ENCODE assay signal across 1 cellular context in the genomic region with DNA sequence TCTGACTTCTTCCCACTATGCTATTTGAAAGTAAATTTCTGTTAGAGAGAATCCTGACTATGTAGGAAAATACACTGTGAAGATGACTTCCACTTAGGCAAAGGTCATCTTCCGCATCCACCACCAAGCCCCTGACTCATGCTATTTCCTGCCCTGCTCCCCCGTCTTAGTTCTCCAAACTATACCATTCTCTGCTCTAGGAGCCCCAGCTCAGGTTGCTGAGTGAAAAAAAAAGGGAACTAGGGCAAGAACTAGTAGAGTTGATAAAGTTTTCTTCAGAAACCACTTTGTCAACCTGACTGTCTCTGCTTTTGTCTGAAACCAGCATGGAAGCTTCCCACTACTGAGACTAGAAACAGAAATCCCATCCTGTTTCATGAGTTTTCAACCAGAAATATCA.
TF ChIP-seq lines count a peak whose summit lies in the region.

No MANE protein-coding gene starts in this region.

TF ChIP-seq in H1, 55 proteins besides CTCF, POLR2A, EP300 and RAD21 (continued from another document):
- TF ChIP-seq ATF3 (IDR thresholded peaks at IDR 0.05; ENCODE audit: insufficient read depth, low read depth, low read length) (no peak), KDM4A (IDR thresholded peaks at IDR 0.05; ENCODE audit: low read depth, low read length, severe bottlenecking) (no peak), EGR1 (IDR thresholded peaks at IDR 0.05; ENCODE audit: borderline replicate concordance, low read depth, low read length) (no peak), CEBPB (IDR thresholded peaks at IDR 0.05; ENCODE audit: low read depth, low read length) (no peak), JUN (IDR thresholded peaks at IDR 0.05; ENCODE audit: low read depth, low read length) (no peak), CBX8 (IDR thresholded peaks at IDR 0.05; ENCODE audit: borderline replicate concordance, low read depth, low read length) (no peak)
